14 cellular contexts compared by ENCODE assay signal in the genomic region with DNA sequence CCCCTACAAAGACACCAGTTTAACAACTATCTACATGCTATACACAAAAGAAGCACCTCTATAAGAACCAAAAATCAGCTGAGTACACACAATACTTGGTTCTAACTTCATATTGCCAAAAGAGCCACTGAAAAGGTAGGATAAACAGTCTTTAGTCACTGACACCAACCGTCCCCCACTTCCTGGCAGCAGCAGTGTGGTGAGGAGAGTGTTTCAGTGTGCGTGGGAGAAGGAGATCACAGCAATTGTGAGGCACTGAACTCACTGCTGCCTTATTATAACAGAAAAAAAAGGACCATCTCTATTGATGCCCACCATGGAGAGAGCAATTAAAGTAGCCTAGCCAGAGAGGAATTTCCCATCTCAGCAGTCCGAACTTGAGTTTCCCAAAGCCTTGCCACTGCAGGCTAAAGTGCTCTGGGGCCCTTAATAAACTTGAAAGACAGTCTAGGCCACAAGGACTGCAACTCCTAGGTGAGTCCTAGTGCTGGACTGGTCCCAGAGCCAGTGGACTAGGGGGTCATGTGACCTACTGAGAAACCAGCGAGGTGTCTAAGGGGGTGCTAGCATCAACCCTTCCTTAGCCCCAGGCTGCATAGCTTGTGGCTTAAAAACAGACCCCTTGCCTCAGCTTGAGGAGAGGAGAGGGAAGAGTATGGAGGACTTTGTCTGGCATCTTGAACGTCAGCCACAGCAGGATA. TPM values are rescaled to one million over a fixed set of nuclear protein-coding genes. Genes with fewer than 3 reads are reported as not detected.
DNase-seq lines count a peak whose midpoint lies in the region; ATAC-seq and TF ChIP-seq lines count a peak whose summit lies in the region.
"Had no signal": no experiment of that assay in that cellular context is flagged by ENCODE, and none has a peak within 500 bp of the region (broad histone marks: within the 10 kb centered on the region; RNA-seq: fewer than 3 reads in every experiment).

No MANE protein-coding gene starts in this region.

- H3K36me3 ChIP-seq in OCI-LY7 (ENCODE audit: insufficient read depth, low read length): no peaks in the 10 kb centered on the region

- no peak overlapping the region for H2AFZ ChIP-seq in OCI-LY7 (ENCODE audit: low read length)

- peak overlapping the region; percentile 54 for H3K4me3 Mint-ChIP-seq in T-helper 2 cell treated with Interferon-gamma antibody and Interleukin-4, amounts not matched to agents 5 μg/mL and 100 μg/mL, for 36 hours
- no peak overlapping the region for H3K4me3 Mint-ChIP-seq in activated naive CD8-positive, alpha-beta T cell treated with anti-CD3 and anti-CD28 coated beads for 36 hours
- H3K4me3 Mint-ChIP-seq: mesothelial cell of epicardium had no signal

- intact Hi-C loops in OCI-LY7 (cut with micrococcal nuclease; ENCODE audit: unreplicated experiment): no loop called here

- no peaks in the 10 kb centered on the region for H4K20me1 ChIP-seq in OCI-LY7 (ENCODE audit: insufficient read depth, low read length)

- no peaks in the 10 kb centered on the region for H3K4me1 ChIP-seq in OCI-LY7 (ENCODE audit: insufficient read depth, low read length, poor library complexity, severe bottlenecking)

- peaks cover 26% of the 10 kb centered on the region for H3K4me1 Mint-ChIP-seq in T-helper 2 cell treated with Interferon-gamma antibody and Interleukin-4, amounts not matched to agents 5 μg/mL and 100 μg/mL, for 36 hours (ENCODE audit: low read depth)
- peaks cover 25% of the 10 kb centered on the region for H3K4me1 Mint-ChIP-seq in activated naive CD8-positive, alpha-beta T cell treated with anti-CD3 and anti-CD28 coated beads for 36 hours

- H3K9me3 Mint-ChIP-seq in T-helper 2 cell treated with Interferon-gamma antibody and Interleukin-4, amounts not matched to agents 5 μg/mL and 100 μg/mL, for 36 hours: peaks cover 55% of the 10 kb centered on the region
- peaks cover 11% of the 10 kb centered on the region for H3K9me3 Mint-ChIP-seq in activated naive CD8-positive, alpha-beta T cell treated with anti-CD3 and anti-CD28 coated beads for 36 hours

- peak; percentile 67 for DNase-seq in T-helper 2 cell treated with Interferon-gamma antibody and Interleukin-4, amounts not matched to agents 5 μg/mL and 100 μg/mL, for 36 hours (ENCODE audit: low spot score)
- peak; percentile 42 for DNase-seq in activated naive CD8-positive, alpha-beta T cell treated with anti-CD3 and anti-CD28 coated beads for 36 hours
- peak; percentile 8 to 21 (median 12) for DNase-seq in stimulated activated CD4-positive, alpha-beta T cell treated with anti-CD3 and anti-CD28 coated beads, TNF-alpha, amount 100 ng/mL, for 24 hours (ENCODE audit: low read depth in 3 of 3)
- DNase-seq in globus pallidus (ENCODE audit: low spot score) (no peak), OCI-LY7 (ENCODE audit: low spot score) (no peak)
- DNase-seq: cerebellar nuclear complex, NCI-H187 treated with DMSO at 0.1 percent for 48 hours had no signal

- no peak for TF ChIP-seq CTCF in OCI-LY7 (conservative IDR thresholded peaks at IDR 0.05; ENCODE audit: low read length)

- POLR2A ChIA-PET in OCI-LY7 (lab: Charles Lee): no interaction called here

- H3K27ac Mint-ChIP-seq in T-helper 2 cell treated with Interferon-gamma antibody and Interleukin-4, amounts not matched to agents 5 μg/mL and 100 μg/mL, for 36 hours: peak overlapping the region; percentile 78
- peak overlapping the region; percentile 68 for H3K27ac Mint-ChIP-seq in activated naive CD8-positive, alpha-beta T cell treated with anti-CD3 and anti-CD28 coated beads for 36 hours
- H3K27ac Mint-ChIP-seq: mesothelial cell of epicardium had no signal

- no TSS peak for BruUV-seq in OCI-LY7 (replicated peaks; lab: Mats Ljungman, UMichigan)

- ATAC-seq in HG02798 (IDR thresholded peaks at IDR 0.05; ENCODE audit: poor library complexity, unreplicated experiment) (peak; percentile 65), HG02623 (IDR thresholded peaks at IDR 0.05; ENCODE audit: unreplicated experiment) (no peak), HG02870 (IDR thresholded peaks at IDR 0.05; ENCODE audit: unreplicated experiment) (no peak)
- ATAC-seq: esophagus mucosa had no signal

- no peak overlapping the region for H3K4me3 ChIP-seq in OCI-LY7 (ENCODE audit: low read depth, low read length, poor library complexity, severe bottlenecking)

- peaks cover 11% of the 10 kb centered on the region for H3K36me3 Mint-ChIP-seq in T-helper 2 cell treated with Interferon-gamma antibody and Interleukin-4, amounts not matched to agents 5 μg/mL and 100 μg/mL, for 36 hours (ENCODE audit: low read depth)
- peaks cover 7% of the 10 kb centered on the region for H3K36me3 Mint-ChIP-seq in activated naive CD8-positive, alpha-beta T cell treated with anti-CD3 and anti-CD28 coated beads for 36 hours

- no peak overlapping the region for H3K4me2 ChIP-seq in OCI-LY7 (ENCODE audit: low read length)

- no peaks in the 10 kb centered on the region for H3K9me3 ChIP-seq in OCI-LY7 (ENCODE audit: low read length)

- H3K9me2 ChIP-seq in OCI-LY7 (ENCODE audit: insufficient read depth, low read length): no peaks in the 10 kb centered on the region

- CTCF ChIA-PET in OCI-LY7 (lab: Charles Lee; ENCODE audit: unreplicated experiment): no interaction called here

- H3K79me2 ChIP-seq in OCI-LY7 (ENCODE audit: insufficient read depth, low read depth, low read length): no peaks in the 10 kb centered on the region

- H3K27me3 Mint-ChIP-seq in T-helper 2 cell treated with Interferon-gamma antibody and Interleukin-4, amounts not matched to agents 5 μg/mL and 100 μg/mL, for 36 hours (ENCODE audit: low read depth): no peaks in the 10 kb centered on the region
- no peaks in the 10 kb centered on the region for H3K27me3 Mint-ChIP-seq in activated naive CD8-positive, alpha-beta T cell treated with anti-CD3 and anti-CD28 coated beads for 36 hours

- H3K27ac ChIP-seq in OCI-LY7 (ENCODE audit: low read depth, low read length, poor library complexity, severe bottlenecking): no peak overlapping the region

RNA-seq across cellular contexts. Expression of a gene that starts 37.1 kb away (rescaled TPM):
- not detected for total RNA-seq in activated naive CD8-positive, alpha-beta T cell treated with anti-CD3 and anti-CD28 coated beads for 36 hours
- total RNA-seq in OCI-LY7 (2014; rRNA removed; shearing (Covaris generic)): not detected in 2 replicates
- not detected in 2 replicates for total RNA-seq in OCI-LY7 (2022)
- total RNA-seq: HepG2, mesothelial cell of epicardium, pulmonary artery endothelial cell had no signal

Comparison
In these comparisons a context has a peak if more than half of its experiments do, and no peak if none do; other contexts are left out.
1. DNase-seq: peak in T-helper 2 cell treated with Interferon-gamma antibody and Interleukin-4, amounts not matched to agents 5 μg/mL and 100 μg/mL, for 36 hours (single experiment), activated naive CD8-positive, alpha-beta T cell treated with anti-CD3 and anti-CD28 coated beads for 36 hours (single experiment) and stimulated activated CD4-positive, alpha-beta T cell treated with anti-CD3 and anti-CD28 coated beads, TNF-alpha, amount 100 ng/mL, for 24 hours (3 of 3); none in globus pallidus (single experiment) and OCI-LY7 (single experiment).